In genomic region chr17:65387322-65387721, GRCh38 we compare ENCODE assay signal across 1 cellular context.
TF ChIP-seq lines count a peak whose summit lies in the region.

No MANE protein-coding gene starts in this region.

TF ChIP-seq in WTC11, 78 proteins besides CTCF, POLR2A, EP300 and RAD21 (continued from another document):
- TF ChIP-seq ESRRA (CRISPR knock-in tag; IDR thresholded peaks at IDR 0.05; ENCODE audit: borderline replicate concordance) (no peak), ETV6 (CRISPR knock-in tag; IDR thresholded peaks at IDR 0.05) (no peak), ELF4 (CRISPR knock-in tag; IDR thresholded peaks at IDR 0.05; ENCODE audit: low read depth) (no peak), ZNF317 (CRISPR knock-in tag; IDR thresholded peaks at IDR 0.05; ENCODE audit: borderline replicate concordance, low read depth) (no peak), SMAD4 (CRISPR knock-in tag; IDR thresholded peaks at IDR 0.05) (no peak), CDX4 (CRISPR knock-in tag; IDR thresholded peaks at IDR 0.05; ENCODE audit: borderline replicate concordance) (no peak), ZNF219 (CRISPR knock-in tag; IDR thresholded peaks at IDR 0.05; ENCODE audit: borderline replicate concordance) (no peak), CREB1 (CRISPR knock-in tag; IDR thresholded peaks at IDR 0.05) (no peak), KAT7 (CRISPR knock-in tag; IDR thresholded peaks at IDR 0.05; ENCODE audit: borderline replicate concordance) (no peak), OVOL2 (CRISPR knock-in tag; IDR thresholded peaks at IDR 0.05; ENCODE audit: borderline replicate concordance) (no peak)
- TF ChIP-seq, protein P1, sequence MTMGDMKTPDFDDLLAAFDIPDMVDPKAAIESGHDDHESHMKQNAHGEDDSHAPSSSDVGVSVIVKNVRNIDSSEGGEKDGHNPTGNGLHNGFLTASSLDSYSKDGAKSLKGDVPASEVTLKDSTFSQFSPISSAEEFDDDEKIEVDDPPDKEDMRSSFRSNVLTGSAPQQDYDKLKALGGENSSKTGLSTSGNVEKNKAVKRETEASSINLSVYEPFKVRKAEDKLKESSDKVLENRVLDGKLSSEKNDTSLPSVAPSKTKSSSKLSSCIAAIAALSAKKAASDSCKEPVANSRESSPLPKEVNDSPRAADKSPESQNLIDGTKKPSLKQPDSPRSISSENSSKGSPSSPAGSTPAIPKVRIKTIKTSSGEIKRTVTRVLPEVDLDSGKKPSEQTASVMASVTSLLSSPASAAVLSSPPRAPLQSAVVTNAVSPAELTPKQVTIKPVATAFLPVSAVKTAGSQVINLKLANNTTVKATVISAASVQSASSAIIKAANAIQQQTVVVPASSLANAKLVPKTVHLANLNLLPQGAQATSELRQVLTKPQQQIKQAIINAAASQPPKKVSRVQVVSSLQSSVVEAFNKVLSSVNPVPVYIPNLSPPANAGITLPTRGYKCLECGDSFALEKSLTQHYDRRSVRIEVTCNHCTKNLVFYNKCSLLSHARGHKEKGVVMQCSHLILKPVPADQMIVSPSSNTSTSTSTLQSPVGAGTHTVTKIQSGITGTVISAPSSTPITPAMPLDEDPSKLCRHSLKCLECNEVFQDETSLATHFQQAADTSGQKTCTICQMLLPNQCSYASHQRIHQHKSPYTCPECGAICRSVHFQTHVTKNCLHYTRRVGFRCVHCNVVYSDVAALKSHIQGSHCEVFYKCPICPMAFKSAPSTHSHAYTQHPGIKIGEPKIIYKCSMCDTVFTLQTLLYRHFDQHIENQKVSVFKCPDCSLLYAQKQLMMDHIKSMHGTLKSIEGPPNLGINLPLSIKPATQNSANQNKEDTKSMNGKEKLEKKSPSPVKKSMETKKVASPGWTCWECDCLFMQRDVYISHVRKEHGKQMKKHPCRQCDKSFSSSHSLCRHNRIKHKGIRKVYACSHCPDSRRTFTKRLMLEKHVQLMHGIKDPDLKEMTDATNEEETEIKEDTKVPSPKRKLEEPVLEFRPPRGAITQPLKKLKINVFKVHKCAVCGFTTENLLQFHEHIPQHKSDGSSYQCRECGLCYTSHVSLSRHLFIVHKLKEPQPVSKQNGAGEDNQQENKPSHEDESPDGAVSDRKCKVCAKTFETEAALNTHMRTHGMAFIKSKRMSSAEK (CRISPR knock-in tag; IDR thresholded peaks at IDR 0.05; ENCODE audit: borderline replicate concordance): no peak
- TF ChIP-seq, protein P2, sequence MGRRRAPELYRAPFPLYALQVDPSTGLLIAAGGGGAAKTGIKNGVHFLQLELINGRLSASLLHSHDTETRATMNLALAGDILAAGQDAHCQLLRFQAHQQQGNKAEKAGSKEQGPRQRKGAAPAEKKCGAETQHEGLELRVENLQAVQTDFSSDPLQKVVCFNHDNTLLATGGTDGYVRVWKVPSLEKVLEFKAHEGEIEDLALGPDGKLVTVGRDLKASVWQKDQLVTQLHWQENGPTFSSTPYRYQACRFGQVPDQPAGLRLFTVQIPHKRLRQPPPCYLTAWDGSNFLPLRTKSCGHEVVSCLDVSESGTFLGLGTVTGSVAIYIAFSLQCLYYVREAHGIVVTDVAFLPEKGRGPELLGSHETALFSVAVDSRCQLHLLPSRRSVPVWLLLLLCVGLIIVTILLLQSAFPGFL (CRISPR knock-in tag; IDR thresholded peaks at IDR 0.05; ENCODE audit: borderline replicate concordance): no peak
TF ChIP-seq in WTC11: peak in this region for 0.
